In genomic region chr7:57438244-57438643, GRCh38 we compare ENCODE assay signal across 9 cellular contexts. TPM values are rescaled to one million over a fixed set of nuclear protein-coding genes. Genes with fewer than 3 reads are reported as not detected.
"Had no signal": no experiment of that assay in that cellular context is flagged by ENCODE, and none has a peak within 500 bp of the region (broad histone marks: within the 10 kb centered on the region; RNA-seq: fewer than 3 reads in every experiment).

No MANE protein-coding gene starts in this region.

- H2AFZ ChIP-seq: GM23338 had no signal

- H3K27ac ChIP-seq: HL-60 had no signal

- FAIRE-seq: H1, H54, K562 had no signal

- H3K4me3 ChIP-seq: GM23338, K562 had no signal

- H3K4me2 ChIP-seq: GM23338 had no signal

- DNase-seq: H9, HCEC 1CT, IMR-90 had no signal

- ATAC-seq: GM23338, K562 had no signal

RNA-seq across cellular contexts. Expression of gene ZNF716, which starts 11.7 kb away (rescaled TPM):
- total RNA-seq: GM23338, H1, H9, HT1080, IMR-90, K562 had no signal
- polyA plus RNA-seq: GM23338, H1, IMR-90, K562 had no signal
